ENCODE assay signal across 9 cellular contexts in genomic region chr3:14143271-14143605, GRCh38. TPM values are rescaled to one million over a fixed set of nuclear protein-coding genes. Genes with fewer than 3 reads are reported as not detected.
DNase-seq lines count a peak whose midpoint lies in the region; ATAC-seq and TF ChIP-seq lines count a peak whose summit lies in the region.
"Had no signal": no experiment of that assay in that cellular context is flagged by ENCODE, and none has a peak within 500 bp of the region (broad histone marks: within the 10 kb centered on the region; RNA-seq: fewer than 3 reads in every experiment).

No MANE protein-coding gene starts in this region.

- H3K9me3 Mint-ChIP-seq in CD8-positive, alpha-beta memory T cell: no peaks in the 10 kb centered on the region
- no peaks in the 10 kb centered on the region for H3K9me3 Mint-ChIP-seq in endodermal cell
- H3K9me3 Mint-ChIP-seq: neural crest cell had no signal

- H3K36me3 Mint-ChIP-seq in CD8-positive, alpha-beta memory T cell: peaks cover 0 to 81% (median 18%) of the 10 kb centered on the region in 3 donors
- peaks cover 52% of the 10 kb centered on the region for H3K36me3 Mint-ChIP-seq in endodermal cell (ENCODE audit: low read depth)

- peaks cover 56 to 66% (median 65%) of the 10 kb centered on the region in 3 donors for H3K4me1 Mint-ChIP-seq in CD8-positive, alpha-beta memory T cell
- H3K4me1 Mint-ChIP-seq in endodermal cell: peaks cover 17% of the 10 kb centered on the region

- no peak overlapping the region for H3K9ac ChIP-seq in endodermal cell (ENCODE audit: extremely low read depth, low read length, poor library complexity, severe bottlenecking)

- H3K9me3 ChIP-seq in CD8-positive, alpha-beta memory T cell (ENCODE audit: low read length): no peaks in the 10 kb centered on the region
- H3K9me3 ChIP-seq in endodermal cell (ENCODE audit: control insufficient read depth, low read length): no peaks in the 10 kb centered on the region
- no peaks in the 10 kb centered on the region for H3K9me3 ChIP-seq in psoas muscle

- peaks cover 0 to 4% of the 10 kb centered on the region in 2 donors for H3K27me3 Mint-ChIP-seq in CD8-positive, alpha-beta memory T cell
- no peaks in the 10 kb centered on the region for H3K27me3 Mint-ChIP-seq in endodermal cell (ENCODE audit: insufficient read depth)

- CTCF ChIA-PET in CD8-positive, alpha-beta memory T cell (lab: Charles Lee): interaction anchor here (1.0 to 4.4 kb wide), 4 partner anchors 18 to 485 kb away, joined by 3 to 24 read pairs (median 13); partner anchors contain the start of genes CHCHD4, LSM3, TMEM43 and XPC

- peak overlapping the region; percentile 32 to 80 (median 73) for H3K4me3 Mint-ChIP-seq in CD8-positive, alpha-beta memory T cell
- no peak overlapping the region for H3K4me3 Mint-ChIP-seq in endodermal cell
- H3K4me3 Mint-ChIP-seq: neural crest cell had no signal

- intact Hi-C loops in psoas muscle (cut with DNase I): loop anchor here in 1 of 2 donors (5.0 kb wide), 1 partner anchor 34 kb away; the partner anchor contains the start of genes LSM3 and XPC

- no peaks in the 10 kb centered on the region for H3K27me3 ChIP-seq in CD8-positive, alpha-beta memory T cell (ENCODE audit: insufficient read depth, low read length, poor library complexity, severe bottlenecking)
- H3K27me3 ChIP-seq in endodermal cell (ENCODE audit: control insufficient read depth, insufficient read depth, low read length, poor library complexity, severe bottlenecking) (no peaks in the 10 kb centered on the region), psoas muscle (ENCODE audit: insufficient read depth in 3 of 3, low read length in 2 of 3) (no peaks in the 10 kb centered on the region)

- peak overlapping the region; percentile 98 to 100 (median 100) for H3K27ac Mint-ChIP-seq in CD8-positive, alpha-beta memory T cell
- H3K27ac Mint-ChIP-seq in endodermal cell: peak overlapping the region; percentile 58

- H3K4me1 ChIP-seq in CD8-positive, alpha-beta memory T cell (ENCODE audit: insufficient read depth, low read length): peaks cover 55% of the 10 kb centered on the region
- H3K4me1 ChIP-seq in endodermal cell (ENCODE audit: control insufficient read depth, insufficient read depth, low read length) (peaks cover 10% of the 10 kb centered on the region), psoas muscle (peaks cover 34% of the 10 kb centered on the region)

- ATAC-seq in psoas muscle (no peak), GM18519 (IDR thresholded peaks at IDR 0.05; ENCODE audit: low FRiP score, unreplicated experiment) (no peak), HG03342 (IDR thresholded peaks at IDR 0.05; ENCODE audit: unreplicated experiment) (no peak), HG03565 (IDR thresholded peaks at IDR 0.05; ENCODE audit: unreplicated experiment) (no peak)

- peak overlapping the region; percentile 94 for H3K27ac ChIP-seq in CD8-positive, alpha-beta memory T cell (ENCODE audit: low read depth, low read length)
- no peak overlapping the region for H3K27ac ChIP-seq in endodermal cell (ENCODE audit: low read depth, low read length)
- peak overlapping the region; percentile 79 for H3K27ac ChIP-seq in psoas muscle

- DNase-seq in CD8-positive, alpha-beta memory T cell: no peak
- DNase-seq in RPMI7951 (ENCODE audit: low read depth) (peak; percentile 15), endodermal cell (no peak), psoas muscle (no peak), COLO829 (ENCODE audit: low spot score) (no peak)

- no peak overlapping the region for H3K4me3 ChIP-seq in CD8-positive, alpha-beta memory T cell (ENCODE audit: low read length)
- H3K4me3 ChIP-seq in endodermal cell (ENCODE audit: low read length) (no peak overlapping the region), psoas muscle (no peak overlapping the region)

- TF ChIP-seq CTCF in endodermal cell (conservative IDR thresholded peaks at IDR 0.05) (no peak), psoas muscle (IDR thresholded peaks at IDR 0.05) (no peak)

- peaks cover 14% of the 10 kb centered on the region for H3K36me3 ChIP-seq in CD8-positive, alpha-beta memory T cell (ENCODE audit: insufficient read depth, low read length)
- H3K36me3 ChIP-seq in endodermal cell (ENCODE audit: control insufficient read depth, insufficient read depth, low read length) (peaks cover 69% of the 10 kb centered on the region), psoas muscle (ENCODE audit: insufficient read depth in 1 of 2, low read depth in 1 of 2) (peaks cover 0 to 81% of the 10 kb centered on the region in 2 donors)

- POLR2A ChIA-PET in CD8-positive, alpha-beta memory T cell (lab: Charles Lee): interaction anchor here (1.9 to 2.6 kb wide), 3 partner anchors 18 to 35 kb away, joined by 19 to 20 read pairs (median 20); partner anchors contain the start of genes CHCHD4, LSM3, TMEM43 and XPC

- WGBS in endodermal cell (ENCODE audit: insufficient coverage in 1 of 2, insufficient read length in 1 of 2), 2 experiments: 86% methylated on average over 1 to 4 of the region's 4 CpGs
- WGBS in psoas muscle, 3 donors: 78 to 85% (median 84%) methylated on average over 4 of the region's 4 CpGs

RNA-seq across cellular contexts. Expression of gene TMEM43, which starts 18.4 kb away (rescaled TPM):
- 10 to 100 TPM; 48.8 to 49.4 TPM for total RNA-seq in CD8-positive, alpha-beta memory T cell
- 75.3 TPM for polyA plus RNA-seq in CD8-positive, alpha-beta memory T cell
- total RNA-seq in RPMI7951 (2014; rRNA removed; shearing (Covaris generic)): 104 and 114 TPM in 2 replicates
- total RNA-seq in endodermal cell (10 to 100 TPM; 28.9 to 39.3 TPM), psoas muscle (100 to 1,000 TPM in 1 of 4 donors, 10 to 100 TPM in 3; 28.2 to 107 (median 34.2) TPM)
- 45.4 TPM for polyA plus RNA-seq in endodermal cell (2013, experiment 1 of 2)
- polyA plus RNA-seq in endodermal cell (2013, experiment 2 of 2): 44.9 TPM
- 10 to 100 TPM; 41.5 to 79.0 (median 48.5) TPM for polyA plus RNA-seq in psoas muscle

RNA-seq across cellular contexts. Expression of gene CHCHD4, which starts 18.6 kb away (rescaled TPM):
- 10 to 100 TPM; 21.7 to 21.8 TPM for total RNA-seq in CD8-positive, alpha-beta memory T cell
- 13.9 TPM for polyA plus RNA-seq in CD8-positive, alpha-beta memory T cell
- total RNA-seq in RPMI7951 (2014; rRNA removed; shearing (Covaris generic)): 19.7 and 21.1 TPM in 2 replicates
- total RNA-seq in endodermal cell (10 to 100 TPM; 16.2 to 20.5 TPM), psoas muscle (10 to 100 TPM; 18.5 to 26.8 (median 19.5) TPM)
- polyA plus RNA-seq in endodermal cell (2013, experiment 1 of 2): 16.4 TPM
- 14.7 TPM for polyA plus RNA-seq in endodermal cell (2013, experiment 2 of 2)
- polyA plus RNA-seq in psoas muscle: 10 to 100 TPM; 29.5 to 55.4 (median 38.0) TPM

RNA-seq across cellular contexts. Expression of gene XPC, which starts 35.2 kb away (rescaled TPM):
- 10 to 100 TPM; 38.8 to 38.9 TPM for total RNA-seq in CD8-positive, alpha-beta memory T cell
- polyA plus RNA-seq in CD8-positive, alpha-beta memory T cell: 44.0 TPM
- 19.6 and 21.2 TPM in 2 replicates for total RNA-seq in RPMI7951 (2014; rRNA removed; shearing (Covaris generic))
- total RNA-seq in endodermal cell (10 to 100 TPM; 33.0 to 40.0 TPM), psoas muscle (10 to 100 TPM; 15.1 to 19.5 (median 16.8) TPM)
- 37.6 TPM for polyA plus RNA-seq in endodermal cell (2013, experiment 1 of 2)
- polyA plus RNA-seq in endodermal cell (2013, experiment 2 of 2): 34.9 TPM
- polyA plus RNA-seq in psoas muscle: 1 to 10 TPM; 5.3 to 8.4 (median 6.2) TPM

RNA-seq across cellular contexts. Expression of gene LSM3, which starts 35.4 kb away (rescaled TPM):
- total RNA-seq in CD8-positive, alpha-beta memory T cell: 10 to 100 TPM; 25.8 to 26.6 TPM
- 22.9 TPM for polyA plus RNA-seq in CD8-positive, alpha-beta memory T cell
- total RNA-seq in RPMI7951 (2014; rRNA removed; shearing (Covaris generic)): 40.7 and 42.8 TPM in 2 replicates
- total RNA-seq in endodermal cell: 10 to 100 TPM; 18.1 to 19.7 TPM
- polyA plus RNA-seq in endodermal cell (2013, experiment 1 of 2): 21.2 TPM
- 21.9 TPM for polyA plus RNA-seq in endodermal cell (2013, experiment 2 of 2)
- total RNA-seq in psoas muscle: 10 to 100 TPM; 11.1 to 14.9 (median 13.2) TPM
- polyA plus RNA-seq in psoas muscle: 10 to 100 TPM; 13.9 to 20.2 (median 17.7) TPM
